In the genomic region with DNA sequence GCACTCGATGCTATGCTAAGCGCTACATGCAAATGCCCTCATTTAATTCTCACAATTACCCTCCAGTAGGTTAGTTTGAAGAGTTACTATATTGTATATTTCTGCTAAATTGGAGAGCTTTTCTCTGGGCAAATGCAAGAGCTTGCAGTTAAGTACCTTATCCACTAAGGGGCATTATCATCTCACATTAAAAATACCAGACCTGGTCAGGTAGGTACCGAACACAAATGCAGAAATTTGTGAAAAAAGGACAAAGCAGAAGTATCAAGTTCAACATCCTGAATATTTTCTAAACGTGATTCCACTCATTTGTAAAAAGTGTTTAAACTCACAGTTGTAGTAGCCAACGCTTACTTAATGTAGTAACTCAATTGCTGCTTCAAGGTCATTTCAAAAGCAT, we compare ENCODE assay signal across 9 cellular contexts. TPM values are rescaled to one million over a fixed set of nuclear protein-coding genes. Genes with fewer than 3 reads are reported as not detected.
DNase-seq lines count a peak whose midpoint lies in the region; ATAC-seq, FAIRE-seq and TF ChIP-seq lines count a peak whose summit lies in the region.
"Had no signal": no experiment of that assay in that cellular context is flagged by ENCODE, and none has a peak within 500 bp of the region (broad histone marks: within the 10 kb centered on the region; RNA-seq: fewer than 3 reads in every experiment).

No MANE protein-coding gene starts in this region.

- H3K27ac ChIP-seq in H1 (ENCODE audit: low read depth, low read length): no peak overlapping the region
- no peak overlapping the region for H3K27ac ChIP-seq in smooth muscle cell (ENCODE audit: low read depth)

- H4K5ac ChIP-seq in H1 (ENCODE audit: insufficient read length, low read depth, low read length): no peak overlapping the region

- H3K79me2 ChIP-seq in H1 (ENCODE audit: control insufficient read depth in 1 of 2, insufficient read depth in 2 of 2, low read length in 2 of 2) (no peaks in the 10 kb centered on the region), smooth muscle cell (ENCODE audit: low read depth) (no peaks in the 10 kb centered on the region)

- peaks cover 4% of the 10 kb centered on the region for H3K4me1 Mint-ChIP-seq in stimulated activated effector memory CD8-positive, alpha-beta T cell treated with anti-CD3 and anti-CD28 coated beads, Interleukin-12 subunit alpha, Interleukin-12 subunit beta, amount 100 ng/mL, for 72 hours

- H2AFZ ChIP-seq in H1 (ENCODE audit: low read length) (no peak overlapping the region), smooth muscle cell (ENCODE audit: low read depth) (no peak overlapping the region)

- no peak overlapping the region for H2BK5ac ChIP-seq in H1 (ENCODE audit: low read depth, low read length)

- H4K91ac ChIP-seq in H1 (replicated peaks; ENCODE audit: insufficient read length, low read length): no peak overlapping the region

- H3K9me3 ChIP-seq in H1 (ENCODE audit: insufficient read depth in 2 of 2, low read depth in 1 of 2, low read length in 1 of 2) (no peaks in the 10 kb centered on the region), smooth muscle cell (replicated peaks; ENCODE audit: low read depth) (no peaks in the 10 kb centered on the region)
- H3K9me3 ChIP-seq: BLaER1 treated with 17β-estradiol and CSF1 and Interleukin-3, amounts not matched to agents 10 nM and 100 nM had no signal

- no peak overlapping the region for H3K18ac ChIP-seq in H1 (ENCODE audit: extremely low read depth, low read length)

- no peaks in the 10 kb centered on the region for H3K36me3 Mint-ChIP-seq in stimulated activated effector memory CD8-positive, alpha-beta T cell treated with anti-CD3 and anti-CD28 coated beads, Interleukin-12 subunit alpha, Interleukin-12 subunit beta, amount 100 ng/mL, for 72 hours

- H3K27me3 ChIP-seq in H1 (replicated peaks in 1 of 4; ENCODE audit: control insufficient read depth in 3 of 4, extremely low read depth in 1 of 4, insufficient read depth in 3 of 4, low read length in 3 of 4) (no peaks in the 10 kb centered on the region), smooth muscle cell (ENCODE audit: low read depth) (no peaks in the 10 kb centered on the region)
- H3K27me3 ChIP-seq: BLaER1 treated with 17β-estradiol and CSF1 and Interleukin-3, amounts not matched to agents 10 nM and 100 nM had no signal

- peaks cover 0 to 2% (median 0%) of the 10 kb centered on the region in 4 experiments; a peak in 3 of 7 replicates for H3K4me1 ChIP-seq in H1 (replicated peaks in 1 of 4; ENCODE audit: control insufficient read depth in 3 of 4, insufficient read depth in 4 of 4, low read length in 3 of 4)
- peaks cover under 1% of the 10 kb centered on the region for H3K4me1 ChIP-seq in smooth muscle cell (ENCODE audit: low read depth)

- no peak overlapping the region for H3K4me3 Mint-ChIP-seq in stimulated activated effector memory CD8-positive, alpha-beta T cell treated with anti-CD3 and anti-CD28 coated beads, Interleukin-12 subunit alpha, Interleukin-12 subunit beta, amount 100 ng/mL, for 72 hours

- no peak overlapping the region for H3K56ac ChIP-seq in H1 (replicated peaks; ENCODE audit: insufficient read length, low read depth, low read length)

- no peak overlapping the region for H2AK5ac ChIP-seq in H1 (ENCODE audit: low read depth, low read length)

- ATAC-seq in GM18517 (IDR thresholded peaks at IDR 0.05; ENCODE audit: unreplicated experiment) (no peak), GM21723 (IDR thresholded peaks at IDR 0.05; ENCODE audit: unreplicated experiment) (no peak)
- no peak for ATAC-seq in stimulated activated effector memory CD8-positive, alpha-beta T cell treated with anti-CD3 and anti-CD28 coated beads, Interleukin-12 subunit alpha, Interleukin-12 subunit beta, amount 100 ng/mL, for 72 hours

- TF ChIP-seq EP300 in H1 (IDR thresholded peaks at IDR 0.05; ENCODE audit: borderline replicate concordance in 1 of 2, low read depth in 2 of 2, low read length in 2 of 2): no peak

- no peak overlapping the region for H2BK120ac ChIP-seq in H1 (replicated peaks; ENCODE audit: low read depth, low read length)

- H3K14ac ChIP-seq in H1 (ENCODE audit: insufficient read length): no peak overlapping the region

- no peak overlapping the region for H4K8ac ChIP-seq in H1 (ENCODE audit: extremely low read depth, insufficient read depth, low read length)

- peaks cover 3% of the 10 kb centered on the region for H3K23me2 ChIP-seq in H1 (ENCODE audit: low read depth, low read length)

- H3K23ac ChIP-seq in H1 (ENCODE audit: insufficient read length): no peak overlapping the region

- DNase-seq in NCI-H2107 treated with DMSO at 0.1 percent for 48 hours (lab: John Stamatoyannopoulos, UW; ENCODE audit: unreplicated experiment) (peak; percentile 16), NCI-H2107 (lab: John Stamatoyannopoulos, UW) (no peak), NCI-H82 treated with DMSO at 0.1 percent for 48 hours (lab: John Stamatoyannopoulos, UW; ENCODE audit: unreplicated experiment) (peak; percentile 5), H1 (ENCODE audit: low read depth in 1 of 2, low spot score in 2 of 2) (no peak), smooth muscle cell (lab: John Stamatoyannopoulos, UW; ENCODE audit: unreplicated experiment) (no peak)
- DNase-seq in stimulated activated effector memory CD8-positive, alpha-beta T cell treated with anti-CD3 and anti-CD28 coated beads, Interleukin-12 subunit alpha, Interleukin-12 subunit beta, amount 100 ng/mL, for 72 hours (ENCODE audit: low spot score in 2 of 2): no peak

- no peak overlapping the region for H3K4me2 ChIP-seq in H1 (ENCODE audit: insufficient read depth in 1 of 2, low read depth in 2 of 2, low read length in 2 of 2)
- peak overlapping the region; percentile 16 for H3K4me2 ChIP-seq in smooth muscle cell

- no peak overlapping the region for H3K4me3 ChIP-seq in H1 (ENCODE audit: extremely low read depth in 1 of 4, insufficient read depth in 2 of 4, low read depth in 3 of 4, low read length in 4 of 4)
- no peak overlapping the region for H3K4me3 ChIP-seq in smooth muscle cell
- H3K4me3 ChIP-seq: BLaER1 treated with 17β-estradiol and CSF1 and Interleukin-3, amounts not matched to agents 10 nM and 100 nM had no signal

- no peak for FAIRE-seq in H1 (lab: Jason Lieb, UNC)

- no peak for TF ChIP-seq POLR2A in H1 (IDR thresholded peaks at IDR 0.05; ENCODE audit: control extremely low read depth in 1 of 2, low read depth in 2 of 2, low read length in 2 of 2)

- TF ChIP-seq RAD21 in H1 (IDR thresholded peaks at IDR 0.05 in 1 of 2, conservative IDR thresholded peaks at IDR 0.05 in 1 of 2; ENCODE audit: low read depth in 2 of 2, low read length in 2 of 2): peak; percentile 80 to 83

- no peaks in the 10 kb centered on the region for H4K20me1 ChIP-seq in H1 (replicated peaks in 1 of 2; ENCODE audit: control insufficient read depth in 1 of 2, insufficient read depth in 2 of 2, low read length in 2 of 2)
- no peaks in the 10 kb centered on the region for H4K20me1 ChIP-seq in smooth muscle cell (ENCODE audit: low read depth)

- peaks cover 8% of the 10 kb centered on the region for H3F3A ChIP-seq in smooth muscle cell (ENCODE audit: low read depth)

- H2BK15ac ChIP-seq in H1 (ENCODE audit: low read length): no peak overlapping the region

- no peak overlapping the region for H2BK12ac ChIP-seq in H1 (ENCODE audit: low read depth, low read length)

- H3K36me3 ChIP-seq in H1 (ENCODE audit: control insufficient read depth in 2 of 4, insufficient read depth in 4 of 4, low read length in 3 of 4) (no peaks in the 10 kb centered on the region), smooth muscle cell (ENCODE audit: low read depth) (no peaks in the 10 kb centered on the region)

- H3K4ac ChIP-seq in H1 (replicated peaks; ENCODE audit: insufficient read length, low read depth, low read length): no peak overlapping the region

- POLR2A ChIA-PET in H1 (lab: Charles Lee; ENCODE audit: partially characterized antibody): no interaction called here

- no peak overlapping the region for H3K27ac Mint-ChIP-seq in stimulated activated effector memory CD8-positive, alpha-beta T cell treated with anti-CD3 and anti-CD28 coated beads, Interleukin-12 subunit alpha, Interleukin-12 subunit beta, amount 100 ng/mL, for 72 hours

- WGBS in H1 (ENCODE audit: extremely low coverage in 1 of 2, insufficient coverage in 1 of 2, insufficient read length in 1 of 2, insufficient replicate concordance in 2 of 2, low coverage in 1 of 2, low lambda C conversion rate in 2 of 2, missing lambda C conversion rate in 1 of 2), 2 experiments: 66% methylated on average over 5 of the region's 5 CpGs; no CpG with 5 or more reads in 1 of the 2 experiments
- WGBS in smooth muscle cell (ENCODE audit: low lambda C conversion rate): 57% methylated on average over 5 of the region's 5 CpGs

- H3K9me3 Mint-ChIP-seq in stimulated activated effector memory CD8-positive, alpha-beta T cell treated with anti-CD3 and anti-CD28 coated beads, Interleukin-12 subunit alpha, Interleukin-12 subunit beta, amount 100 ng/mL, for 72 hours: no peaks in the 10 kb centered on the region

- CTCF ChIA-PET in H1 (lab: Charles Lee; ENCODE audit: partially characterized antibody): interaction anchor here (0.6 to 5.6 kb wide), 41 partner anchors 9 to 1415 kb away, joined by 3 to 161 read pairs (median 5); no protein-coding TSS in a partner anchor

- H3K79me1 ChIP-seq in H1 (ENCODE audit: low read depth, low read length): no peaks in the 10 kb centered on the region

- no peak overlapping the region for H2BK20ac ChIP-seq in H1 (ENCODE audit: low read length)

- TF ChIP-seq CTCF in H1 (IDR thresholded peaks at IDR 0.05; ENCODE audit: control extremely low read depth in 1 of 3, insufficient read depth in 1 of 3, low read depth in 1 of 3, low read length in 3 of 3) (peak in 2 of 3 experiments; percentile 40 to 52; a peak in 2 of 4 replicates), smooth muscle cell (IDR thresholded peaks at IDR 0.05; ENCODE audit: borderline replicate concordance, insufficient read depth, poor library complexity, severe bottlenecking) (peak; percentile 40)

- no peak overlapping the region for H3K9ac ChIP-seq in H1 (replicated peaks in 1 of 4; ENCODE audit: extremely low read depth in 1 of 4, low read depth in 3 of 4, low read length in 3 of 4)
- no peak overlapping the region for H3K9ac ChIP-seq in smooth muscle cell (ENCODE audit: low read depth)

TF ChIP-seq in H1, 55 proteins besides CTCF, POLR2A, EP300 and RAD21 (continues in another document):
- TF ChIP-seq RBBP5 (IDR thresholded peaks at IDR 0.05; ENCODE audit: borderline replicate concordance, low read depth, low read length): no peak
- no peak for TF ChIP-seq SIN3A (conservative IDR thresholded peaks at IDR 0.05 in 1 of 2, IDR thresholded peaks at IDR 0.05 in 1 of 2; ENCODE audit: low read depth in 1 of 2, low read length in 2 of 2)

RNA-seq across cellular contexts. Expression of gene CYRIA, which starts 52.2 kb away (rescaled TPM):
- 8.2 and 9.8 TPM in 2 replicates for total RNA-seq in H1 (2021; fragmentation: NEBNext Ultra II Directional; extraction: Animal tissue kit (Norgen Biotek cat#: 25700))
- polyA plus RNA-seq in H1 (2011; rRNA removed): 0.80 and 1.5 TPM in 2 replicates
- polyA plus RNA-seq in H1 (2011; cell fraction: cytosol; rRNA removed): 1.8 TPM
- polyA plus RNA-seq in H1 (2011; cell fraction: nucleus; rRNA removed): 1.7 TPM
- polyA plus RNA-seq in H1 (2012, experiment 1 of 2): 2.9 to 7.4 TPM (median 3.2 TPM) in 4 replicates
- polyA plus RNA-seq in H1 (2012, experiment 2 of 2): 0.67 TPM
- 4.2 TPM for polyA plus RNA-seq in H1 (2013, experiment 1 of 2)
- 4.2 TPM for polyA plus RNA-seq in H1 (2013, experiment 2 of 2)
- polyA minus RNA-seq in H1 (2011; rRNA and poly(A)+ RNA removed): 3.2 and 6.1 TPM in 2 replicates
- polyA minus RNA-seq in H1 (2011; cell fraction: cytosol; rRNA and poly(A)+ RNA removed): 3.5 TPM
- polyA minus RNA-seq in H1 (2011; cell fraction: nucleus; rRNA and poly(A)+ RNA removed): 4.7 TPM
- total RNA-seq in smooth muscle cell: 5.8 and 6.3 TPM in 2 replicates
- polyA plus RNA-seq in smooth muscle cell: 1.7 and 4.1 TPM in 2 replicates

Comparison
In these comparisons a context has a peak if more than half of its experiments do, and no peak if none do; other contexts are left out.
1. DNase-seq: peak in NCI-H2107 treated with DMSO at 0.1 percent for 48 hours (single experiment) and NCI-H82 treated with DMSO at 0.1 percent for 48 hours (single experiment); none in NCI-H2107 (single experiment), H1 (0 of 2), smooth muscle cell (single experiment) and stimulated activated effector memory CD8-positive, alpha-beta T cell treated with anti-CD3 and anti-CD28 coated beads, Interleukin-12 subunit alpha, Interleukin-12 subunit beta, amount 100 ng/mL, for 72 hours (0 of 2).